8 cellular contexts compared by ENCODE assay signal in genomic region chr9:114612272-114612923, GRCh38. TPM values are rescaled to one million over a fixed set of nuclear protein-coding genes. Genes with fewer than 3 reads are reported as not detected.
DNase-seq lines count a peak whose midpoint lies in the region; ATAC-seq, FAIRE-seq and TF ChIP-seq lines count a peak whose summit lies in the region.

No MANE protein-coding gene starts in this region.

- no peaks in the 10 kb centered on the region for H4K20me1 ChIP-seq in K562 (replicated peaks; ENCODE audit: control insufficient read depth, insufficient read depth, low read length)

- H3K9ac ChIP-seq in K562 (ENCODE audit: insufficient read depth in 1 of 2, low read depth in 2 of 2, low read length in 2 of 2) = peak overlapping the region; percentile 77 to 95

- CTCF ChIA-PET in K562 (lab: Yijun Ruan, JAX; ENCODE audit: low intra/inter-chr PET ratio) = interaction anchor here (0.6 kb wide), 1 partner anchor 237 kb away, joined by 3 read pairs; no protein-coding TSS in a partner anchor

- H3K27me3 Mint-ChIP-seq in activated T-cell treated with anti-CD3 and anti-CD28 coated beads, Interleukin-2, amount 50 U/mL, for 24 hours = no peaks in the 10 kb centered on the region
- H3K27me3 Mint-ChIP-seq in memory B cell = no peaks in the 10 kb centered on the region

- TSS peak; percentile 39 for BruUV-seq in K562 (replicated peaks; lab: Mats Ljungman, UMichigan)

- no peak for TF ChIP-seq POLR2A in K562 (conservative IDR thresholded peaks at IDR 0.05)
- TF ChIP-seq POLR2A in upper lobe of left lung (IDR thresholded peaks at IDR 0.05) = no peak

- peak overlapping the region; percentile 88 for H3K4me3 Mint-ChIP-seq in activated T-cell treated with anti-CD3 and anti-CD28 coated beads, Interleukin-2, amount 50 U/mL, for 24 hours
- peak overlapping the region; percentile 90 for H3K4me3 Mint-ChIP-seq in memory B cell

- TF ChIP-seq CTCF in K562 (IDR thresholded peaks at IDR 0.05 in 2 of 3, conservative IDR thresholded peaks at IDR 0.05 in 1 of 3; ENCODE audit: insufficient read depth in 2 of 3, low read depth in 1 of 3, low read length in 3 of 3) = no peak
- no peak for TF ChIP-seq CTCF in upper lobe of left lung (IDR thresholded peaks at IDR 0.05)

- H3K79me2 ChIP-seq in K562 (ENCODE audit: control insufficient read depth, insufficient read depth, low read length) = peaks cover 48% of the 10 kb centered on the region

- H3K27ac Mint-ChIP-seq in activated T-cell treated with anti-CD3 and anti-CD28 coated beads, Interleukin-2, amount 50 U/mL, for 24 hours = peak overlapping the region; percentile 87
- H3K27ac Mint-ChIP-seq in memory B cell = peak overlapping the region; percentile 89

- TF ChIP-seq EP300 in K562 (IDR thresholded peaks at IDR 0.05; ENCODE audit: low read length) (no peak), upper lobe of left lung (IDR thresholded peaks at IDR 0.05) (no peak)

- peak overlapping the region; percentile 72 for H3K4me3 ChIP-seq in K562
- peak overlapping the region; percentile 61 to 87 (median 82) for H3K4me3 ChIP-seq in upper lobe of left lung

- FAIRE-seq in K562 (lab: Jason Lieb, UNC) = no peak

- TF ChIP-seq RAD21 in K562 (CRISPR knock-in tag; conservative IDR thresholded peaks at IDR 0.05 in 1 of 2, IDR thresholded peaks at IDR 0.05 in 1 of 2) = no peak

- peaks cover 58% of the 10 kb centered on the region for H3K4me1 Mint-ChIP-seq in activated T-cell treated with anti-CD3 and anti-CD28 coated beads, Interleukin-2, amount 50 U/mL, for 24 hours (ENCODE audit: low read depth)
- peaks cover 64% of the 10 kb centered on the region for H3K4me1 Mint-ChIP-seq in memory B cell

- peaks cover 21 to 23% of the 10 kb centered on the region in 2 experiments for H3K4me1 ChIP-seq in K562 (replicated peaks in 1 of 2; ENCODE audit: control insufficient read depth in 2 of 2, insufficient read depth in 2 of 2, low read length in 2 of 2)
- H3K4me1 ChIP-seq in upper lobe of left lung = peaks cover 19 to 43% (median 32%) of the 10 kb centered on the region in 4 donors

- ATAC-seq in K562 = peak; percentile 11
- ATAC-seq in memory B cell (ENCODE audit: low read depth) = no peak
- ATAC-seq in upper lobe of left lung (ENCODE audit: low FRiP score in 2 of 2) = peak in 1 of 2 donors; percentile 58
- no peak for ATAC-seq in GM19023 (IDR thresholded peaks at IDR 0.05; ENCODE audit: unreplicated experiment)

- peaks cover 36% of the 10 kb centered on the region for H3K36me3 Mint-ChIP-seq in activated T-cell treated with anti-CD3 and anti-CD28 coated beads, Interleukin-2, amount 50 U/mL, for 24 hours (ENCODE audit: low read depth)
- peaks cover 4% of the 10 kb centered on the region for H3K36me3 Mint-ChIP-seq in memory B cell

- H3K27me3 ChIP-seq in K562 (ENCODE audit: control insufficient read depth in 2 of 2, insufficient read depth in 2 of 2, low read length in 2 of 2) = no peaks in the 10 kb centered on the region
- no peaks in the 10 kb centered on the region for H3K27me3 ChIP-seq in upper lobe of left lung

- peak; percentile 38 for DNase-seq in activated T-cell treated with anti-CD3 and anti-CD28 coated beads, Interleukin-2, amount 50 U/mL, for 24 hours
- DNase-seq in activated T-cell treated with anti-CD3 and anti-CD28 coated beads, Interleukin-2, amount 50 U/mL, for 1 hour = no peak
- DNase-seq in K562 (ENCODE audit: extremely low read depth in 1 of 4, low spot score in 3 of 4) (peak in 1 of 4 experiments; percentile 30), memory B cell (ENCODE audit: low spot score in 2 of 2) (no peak), upper lobe of left lung (peak in 1 of 2 donors; percentile 29), iPS-NIHi7 (ENCODE audit: extremely low spot score) (no peak), NOMO-1 treated with dmso at 0.1 percent for 144 hours (lab: John Stamatoyannopoulos, UW; ENCODE audit: unreplicated experiment) (no peak)

- H3K9me3 ChIP-seq in K562 (replicated peaks; ENCODE audit: control insufficient read depth, insufficient read depth, low read depth, low read length) (peaks cover under 1% of the 10 kb centered on the region; the same call in 1 of the 2 replicates), upper lobe of left lung (no peaks in the 10 kb centered on the region)

- H3K9me3 Mint-ChIP-seq in activated T-cell treated with anti-CD3 and anti-CD28 coated beads, Interleukin-2, amount 50 U/mL, for 24 hours = no peaks in the 10 kb centered on the region
- no peaks in the 10 kb centered on the region for H3K9me3 Mint-ChIP-seq in memory B cell

- H3K36me3 ChIP-seq in K562 (ENCODE audit: control insufficient read depth, insufficient read depth, low read length) (0 out of 3 replicates have a peak, but pooled peaks cover under 1% of the 10 kb centered on the region), upper lobe of left lung (no peaks in the 10 kb centered on the region)

- H3K27ac ChIP-seq in K562 (ENCODE audit: extremely low read depth, low read depth, low read length) = peak overlapping the region; percentile 91; the same call in 2 of the 3 replicates
- peak overlapping the region; percentile 88 to 94 (median 90) for H3K27ac ChIP-seq in upper lobe of left lung

- 23% methylated on average over 4 of the region's 4 CpGs for WGBS in K562 (ENCODE audit: insufficient coverage, low coverage, missing lambda C conversion rate)
- 25 to 52% methylated on average over 3 to 4 of the region's 4 CpGs for WGBS in upper lobe of left lung, 2 donors

- H3K4me2 ChIP-seq in K562 (ENCODE audit: insufficient read depth, low read length) = peak overlapping the region; percentile 95

- in situ Hi-C loops in K562 (cut with MboI) = no loop called here

- peak overlapping the region; percentile 97 for H2AFZ ChIP-seq in K562 (ENCODE audit: low read depth, low read length)

- POLR2A ChIA-PET in K562 (lab: Yijun Ruan, JAX) = interaction anchor here (0.7 to 3.5 kb wide), 11 partner anchors 8 to 1745 kb away, joined by 3 to 23 read pairs (median 4); partner anchors contain the start of genes ATP6V1G1 and WHRN

- no peaks in the 10 kb centered on the region for H3K9me1 ChIP-seq in K562 (ENCODE audit: control insufficient read depth, insufficient read depth, low read length)

- intact Hi-C loops in K562 (cut with micrococcal nuclease) = loop anchor here (2.0 kb wide), 1 partner anchor 74 kb away; no protein-coding TSS in a partner anchor

RNA-seq across cellular contexts. Expression of gene TMEM268, which starts 1.3 kb away (rescaled TPM):
- 35.2 and 43.1 TPM in 2 replicates for total RNA-seq in K562 (2011; cell fraction: chromatin; rRNA removed; ENCODE audit: low replicate concordance)
- total RNA-seq in K562 (2011; cell fraction: nucleolus; rRNA removed) = 25.1 and 26.3 TPM in 2 replicates
- total RNA-seq in K562 (2011; cell fraction: nucleoplasm; rRNA removed) = 33.6 and 48.1 TPM in 2 replicates
- total RNA-seq in K562 (2014; rRNA removed) = 9.1 and 11.5 TPM in 2 replicates
- total RNA-seq in K562 (2014; rRNA removed; fragmentation: Illumina TruSeq; extraction: Trizol) = 10.0 and 10.8 TPM in 2 replicates
- total RNA-seq in K562 (2015; rRNA removed; fragmentation: Illumina TruSeq; extraction: Trizol) = 7.1 and 8.6 TPM in 2 replicates
- 14.8 and 17.3 TPM in 2 replicates for total RNA-seq in K562 (2021)
- 19.3 and 19.4 TPM in 2 replicates for polyA plus RNA-seq in K562 (2011; rRNA removed)
- 10.1 and 20.0 TPM in 2 replicates for polyA plus RNA-seq in K562 (2011; cell fraction: cytosol; rRNA removed)
- 10.2 and 12.8 TPM in 2 replicates for polyA plus RNA-seq in K562 (2011; cell fraction: nucleus; rRNA removed)
- 7.4 and 20.0 TPM in 2 replicates for polyA plus RNA-seq in K562 (2012)
- 19.4 and 19.6 TPM in 2 replicates for polyA plus RNA-seq in K562 (2014; fragmentation: Illumina TruSeq; extraction: Trizol)
- polyA plus RNA-seq in K562 (2014; fragmentation: Nextera tagmentation; extraction: Ambion mirVana) = 1 to 10 TPM; 2.6 to 2.7 TPM
- polyA plus RNA-seq in K562 (2014; rRNA removed) = 8.4 and 10.5 TPM in 2 replicates
- polyA minus RNA-seq in K562 (2011; rRNA and poly(A)+ RNA removed) = 19.3 and 23.1 TPM in 2 replicates
- polyA minus RNA-seq in K562 (2011; cell fraction: cytosol; rRNA and poly(A)+ RNA removed) = 7.8 and 12.3 TPM in 2 replicates
- 4.7 and 6.6 TPM in 2 replicates for polyA minus RNA-seq in K562 (2011; cell fraction: nucleus; rRNA and poly(A)+ RNA removed)
- 10 to 100 TPM in 5 of 6 donors, 1 to 10 TPM in 1; 9.4 to 23.0 (median 19.1) TPM for total RNA-seq in upper lobe of left lung

RNA-seq across cellular contexts. Expression of gene ATP6V1G1, which starts 24.8 kb away (rescaled TPM):
- total RNA-seq in K562 (2011; cell fraction: chromatin; rRNA removed; ENCODE audit: low replicate concordance) = 17.1 and 17.3 TPM in 2 replicates
- total RNA-seq in K562 (2011; cell fraction: nucleolus; rRNA removed) = 25.5 and 28.2 TPM in 2 replicates
- 26.2 and 31.3 TPM in 2 replicates for total RNA-seq in K562 (2011; cell fraction: nucleoplasm; rRNA removed)
- total RNA-seq in K562 (2014; rRNA removed) = 153 and 194 TPM in 2 replicates
- total RNA-seq in K562 (2014; rRNA removed; fragmentation: Illumina TruSeq; extraction: Trizol) = 136 and 150 TPM in 2 replicates
- total RNA-seq in K562 (2015; rRNA removed; fragmentation: Illumina TruSeq; extraction: Trizol) = 151 and 163 TPM in 2 replicates
- 88.4 and 89.9 TPM in 2 replicates for total RNA-seq in K562 (2021)
- polyA plus RNA-seq in K562 (2011; rRNA removed) = 132 and 162 TPM in 2 replicates
- polyA plus RNA-seq in K562 (2011; cell fraction: cytosol; rRNA removed) = 52.4 and 86.8 TPM in 2 replicates
- 28.2 and 43.9 TPM in 2 replicates for polyA plus RNA-seq in K562 (2011; cell fraction: nucleus; rRNA removed)
- polyA plus RNA-seq in K562 (2012) = 129 and 131 TPM in 2 replicates
- 168 and 193 TPM in 2 replicates for polyA plus RNA-seq in K562 (2014; fragmentation: Illumina TruSeq; extraction: Trizol)
- polyA plus RNA-seq in K562 (2014; fragmentation: Nextera tagmentation; extraction: Ambion mirVana) = 100 to 1,000 TPM; 396 to 492 TPM
- 178 and 199 TPM in 2 replicates for polyA plus RNA-seq in K562 (2014; rRNA removed)
- 50.7 and 52.0 TPM in 2 replicates for polyA minus RNA-seq in K562 (2011; rRNA and poly(A)+ RNA removed)
- polyA minus RNA-seq in K562 (2011; cell fraction: cytosol; rRNA and poly(A)+ RNA removed) = 24.8 and 31.6 TPM in 2 replicates
- 15.2 and 23.8 TPM in 2 replicates for polyA minus RNA-seq in K562 (2011; cell fraction: nucleus; rRNA and poly(A)+ RNA removed)
- total RNA-seq in upper lobe of left lung = 100 to 1,000 TPM in 5 of 6 donors, 10 to 100 TPM in 1; 93.2 to 182 (median 133) TPM

RNA-seq across cellular contexts. Expression of gene TEX53, which starts 45.2 kb away (rescaled TPM):
- total RNA-seq in K562 (2011; cell fraction: chromatin; rRNA removed; ENCODE audit: low replicate concordance) = not detected in 2 replicates
- not detected in 2 replicates for total RNA-seq in K562 (2011; cell fraction: nucleolus; rRNA removed)
- total RNA-seq in K562 (2011; cell fraction: nucleoplasm; rRNA removed) = not detected in 2 replicates
- total RNA-seq in K562 (2014; rRNA removed) = not detected in 2 replicates
- not detected in 2 replicates for total RNA-seq in K562 (2014; rRNA removed; fragmentation: Illumina TruSeq; extraction: Trizol)
- not detected in 2 replicates for total RNA-seq in K562 (2015; rRNA removed; fragmentation: Illumina TruSeq; extraction: Trizol)
- total RNA-seq in K562 (2021) = not detected in 2 replicates
- polyA plus RNA-seq in K562 (2011; rRNA removed) = not detected in 2 replicates
- polyA plus RNA-seq in K562 (2011; cell fraction: cytosol; rRNA removed) = not detected in 2 replicates
- polyA plus RNA-seq in K562 (2011; cell fraction: nucleus; rRNA removed) = not detected in 2 replicates
- not detected in 2 replicates for polyA plus RNA-seq in K562 (2012)
- polyA plus RNA-seq in K562 (2014; fragmentation: Illumina TruSeq; extraction: Trizol) = not detected in 2 replicates
- not detected for polyA plus RNA-seq in K562 (2014; fragmentation: Nextera tagmentation; extraction: Ambion mirVana)
- not detected in 2 replicates for polyA plus RNA-seq in K562 (2014; rRNA removed)
- not detected in 2 replicates for polyA minus RNA-seq in K562 (2011; rRNA and poly(A)+ RNA removed)
- not detected in 2 replicates for polyA minus RNA-seq in K562 (2011; cell fraction: cytosol; rRNA and poly(A)+ RNA removed)
- not detected in 2 replicates for polyA minus RNA-seq in K562 (2011; cell fraction: nucleus; rRNA and poly(A)+ RNA removed)
- total RNA-seq in upper lobe of left lung = not detected
